Comparison of ENCODE assay signal across 8 cellular contexts in genomic region chrX:74015379-74016019, GRCh38.
A peak's percentile ranks its signal among the peaks of the same experiment; 100 is the strongest.
DNase-seq lines count a peak whose midpoint lies in the region; ATAC-seq and TF ChIP-seq lines count a peak whose summit lies in the region.

No MANE protein-coding gene starts in this region.

- H3K27ac ChIP-seq in CD4-positive, alpha-beta memory T cell (ENCODE audit: low read depth, low read length) = no peak overlapping the region
- H3K27ac ChIP-seq in esophagus squamous epithelium = no peak overlapping the region

- DNase-seq in CD4-positive, alpha-beta memory T cell = peak; percentile 47 to 72 (median 71)
- peak; percentile 58 for DNase-seq in HK-2 (ENCODE audit: unreplicated experiment)
- DNase-seq in NOMO-1 treated with DMSO at 0.1 percent for 48 hours (lab: John Stamatoyannopoulos, UW; ENCODE audit: unreplicated experiment) = peak; percentile 55
- peak; percentile 43 for DNase-seq in activated T-cell treated with anti-CD3 and anti-CD28 coated beads for 1 hour (ENCODE audit: low read depth)
- peak; percentile 0 for DNase-seq in esophagus squamous epithelium (lab: John Stamatoyannopoulos, UW)
- DNase-seq in neural crest cell (ENCODE audit: low read depth, low spot score) = peak; percentile 67
- peak; percentile 71 for DNase-seq in superior temporal gyrus (ENCODE audit: extremely low spot score)

- TF ChIP-seq POLR2A in esophagus squamous epithelium (IDR thresholded peaks at IDR 0.05) = no peak

- H3K4me3 Mint-ChIP-seq in CD4-positive, alpha-beta memory T cell = no peak overlapping the region
- H3K4me3 Mint-ChIP-seq in neural crest cell = no peak overlapping the region

- TF ChIP-seq CTCF in esophagus squamous epithelium (IDR thresholded peaks at IDR 0.05) (peak; percentile 61 to 89 (median 72)), neural crest cell (conservative IDR thresholded peaks at IDR 0.05) (peak; percentile 96)

- H3K9me3 ChIP-seq in CD4-positive, alpha-beta memory T cell (ENCODE audit: control insufficient read depth in 1 of 2, low read length in 2 of 2) = no peaks in the 10 kb centered on the region
- no peaks in the 10 kb centered on the region for H3K9me3 ChIP-seq in esophagus squamous epithelium

- H3K36me3 Mint-ChIP-seq in CD4-positive, alpha-beta memory T cell = no peaks in the 10 kb centered on the region
- peaks cover 7% of the 10 kb centered on the region for H3K36me3 Mint-ChIP-seq in neural crest cell (ENCODE audit: low read depth)

- H3K4me3 ChIP-seq in CD4-positive, alpha-beta memory T cell (ENCODE audit: low read length in 2 of 2) = no peak overlapping the region
- no peak overlapping the region for H3K4me3 ChIP-seq in esophagus squamous epithelium

- WGBS in esophagus squamous epithelium, 2 donors = 7 to 21% methylated on average over 6 to 7 of the region's 7 CpGs

- intact Hi-C loops in CD4-positive, alpha-beta memory T cell (cut with micrococcal nuclease) = loop anchor here (1.0 to 2.0 kb wide), 2 partner anchors 119 to 160 kb away; no protein-coding TSS in a partner anchor
- intact Hi-C loops in esophagus squamous epithelium (cut with DNase I) = loop anchor here (5.0 kb wide), 1 partner anchor 158 kb away; no protein-coding TSS in a partner anchor

- ATAC-seq in GM19452 (IDR thresholded peaks at IDR 0.05; ENCODE audit: unreplicated experiment) = peak; percentile 67

- H3K27me3 ChIP-seq in CD4-positive, alpha-beta memory T cell (ENCODE audit: insufficient read depth, low read length) = no peaks in the 10 kb centered on the region
- no peaks in the 10 kb centered on the region for H3K27me3 ChIP-seq in esophagus squamous epithelium

- CTCF ChIA-PET in CD4-positive, alpha-beta memory T cell (lab: Charles Lee; ENCODE audit: partially characterized antibody) = interaction anchor here (0.7 to 2.7 kb wide), 9 partner anchors 26 to 329 kb away, joined by 3 to 25 read pairs (median 3); partner anchors contain the start of gene XIST

- H3K36me3 ChIP-seq in CD4-positive, alpha-beta memory T cell (ENCODE audit: insufficient read depth, low read length) = no peaks in the 10 kb centered on the region
- H3K36me3 ChIP-seq in esophagus squamous epithelium = no peaks in the 10 kb centered on the region

- no peaks in the 10 kb centered on the region for H3K4me1 ChIP-seq in CD4-positive, alpha-beta memory T cell (ENCODE audit: insufficient read depth, low read length)
- no peaks in the 10 kb centered on the region for H3K4me1 ChIP-seq in esophagus squamous epithelium

- peaks cover 7 to 14% (median 9%) of the 10 kb centered on the region in 4 donors for H3K4me1 Mint-ChIP-seq in CD4-positive, alpha-beta memory T cell
- no peaks in the 10 kb centered on the region for H3K4me1 Mint-ChIP-seq in neural crest cell

- peaks cover 0 to 2% (median 0%) of the 10 kb centered on the region in 8 donors for H3K9me3 Mint-ChIP-seq in CD4-positive, alpha-beta memory T cell
- peaks cover 2% of the 10 kb centered on the region for H3K9me3 Mint-ChIP-seq in neural crest cell

- peaks cover 0 to 1% of the 10 kb centered on the region in 2 donors for H3K27me3 Mint-ChIP-seq in CD4-positive, alpha-beta memory T cell
- H3K27me3 Mint-ChIP-seq in neural crest cell (ENCODE audit: low read depth) = no peaks in the 10 kb centered on the region

- POLR2A ChIA-PET in CD4-positive, alpha-beta memory T cell (lab: Charles Lee; ENCODE audit: partially characterized antibody) = interaction anchor here (1.5 kb wide), 1 partner anchor 160 kb away, joined by 3 read pairs; no protein-coding TSS in a partner anchor

- peak overlapping the region in 2 of 7 donors; percentile 33 to 39 for H3K27ac Mint-ChIP-seq in CD4-positive, alpha-beta memory T cell
- H3K27ac Mint-ChIP-seq in neural crest cell (ENCODE audit: unreplicated experiment) = no peak overlapping the region

Comparison
In these comparisons a context has a peak if more than half of its experiments do, and no peak if none do; other contexts are left out.
1. DNase-seq: peak in every context shown above with its lines; median percentile 71 in CD4-positive, alpha-beta memory T cell; 71 in superior temporal gyrus; 67 in neural crest cell; 58 in HK-2; 55 in NOMO-1 treated with DMSO at 0.1 percent for 48 hours; 43 in activated T-cell treated with anti-CD3 and anti-CD28 coated beads for 1 hour; 0 in esophagus squamous epithelium.